In the genomic region with DNA sequence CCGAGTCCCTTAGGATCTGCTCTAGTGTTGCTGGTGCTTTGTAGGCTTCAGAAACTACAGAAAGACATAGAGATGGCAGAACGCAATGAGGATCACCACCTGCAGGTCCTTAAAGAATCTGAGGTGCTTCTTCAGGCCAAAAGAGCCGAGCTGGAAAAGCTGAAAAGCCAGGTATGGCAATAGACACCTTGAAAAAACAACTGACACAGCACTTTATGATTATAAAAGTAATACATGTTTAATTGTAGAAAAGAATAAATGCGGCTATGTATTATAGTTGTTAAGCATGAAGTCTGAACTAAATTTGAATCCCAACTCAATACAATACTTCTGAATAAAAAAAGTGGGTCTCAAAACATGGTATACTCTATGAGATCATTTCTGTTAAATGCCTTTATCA, we compare ENCODE assay signal across 3 cellular contexts.
TF ChIP-seq lines count a peak whose summit lies in the region.

No MANE protein-coding gene starts in this region.

TF ChIP-seq in K562, 482 proteins besides CTCF, POLR2A, EP300 and RAD21 (continues in another document):
- TF ChIP-seq PKNOX1 (IDR thresholded peaks at IDR 0.05) = no peak
- no peak for TF ChIP-seq ZBTB17 (CRISPR knock-in tag; IDR thresholded peaks at IDR 0.05)
- no peak for TF ChIP-seq FOSL1 (tag; conservative IDR thresholded peaks at IDR 0.05)
- no peak for TF ChIP-seq PRDM10 (IDR thresholded peaks at IDR 0.05; ENCODE audit: partially characterized antibody)
- peak; percentile 53; the same call in 1 of the 2 replicates for TF ChIP-seq MAFK (IDR thresholded peaks at IDR 0.05; ENCODE audit: low read length)
- peak; percentile 57; the same call in 1 of the 2 replicates for TF ChIP-seq MAFG (tag; conservative IDR thresholded peaks at IDR 0.05)
- TF ChIP-seq ZNF316 (IDR thresholded peaks at IDR 0.05) = peak; percentile 83
- TF ChIP-seq DLX4 (CRISPR knock-in tag; IDR thresholded peaks at IDR 0.05) = no peak
- no peak for TF ChIP-seq LCOR (CRISPR knock-in tag; IDR thresholded peaks at IDR 0.05)
- TF ChIP-seq ZNF41 (CRISPR knock-in tag; conservative IDR thresholded peaks at IDR 0.05) = no peak
- no peak for TF ChIP-seq RAD51 (IDR thresholded peaks at IDR 0.05; ENCODE audit: borderline replicate concordance, low read depth)
- no peak for TF ChIP-seq BHLHE40 (IDR thresholded peaks at IDR 0.05; ENCODE audit: low read length)
- TF ChIP-seq NFIC (IDR thresholded peaks at IDR 0.05) = no peak

TF ChIP-seq in GM23338, 12 proteins besides CTCF, POLR2A, EP300 and RAD21 (continues in another document):
- TF ChIP-seq, protein P1, sequence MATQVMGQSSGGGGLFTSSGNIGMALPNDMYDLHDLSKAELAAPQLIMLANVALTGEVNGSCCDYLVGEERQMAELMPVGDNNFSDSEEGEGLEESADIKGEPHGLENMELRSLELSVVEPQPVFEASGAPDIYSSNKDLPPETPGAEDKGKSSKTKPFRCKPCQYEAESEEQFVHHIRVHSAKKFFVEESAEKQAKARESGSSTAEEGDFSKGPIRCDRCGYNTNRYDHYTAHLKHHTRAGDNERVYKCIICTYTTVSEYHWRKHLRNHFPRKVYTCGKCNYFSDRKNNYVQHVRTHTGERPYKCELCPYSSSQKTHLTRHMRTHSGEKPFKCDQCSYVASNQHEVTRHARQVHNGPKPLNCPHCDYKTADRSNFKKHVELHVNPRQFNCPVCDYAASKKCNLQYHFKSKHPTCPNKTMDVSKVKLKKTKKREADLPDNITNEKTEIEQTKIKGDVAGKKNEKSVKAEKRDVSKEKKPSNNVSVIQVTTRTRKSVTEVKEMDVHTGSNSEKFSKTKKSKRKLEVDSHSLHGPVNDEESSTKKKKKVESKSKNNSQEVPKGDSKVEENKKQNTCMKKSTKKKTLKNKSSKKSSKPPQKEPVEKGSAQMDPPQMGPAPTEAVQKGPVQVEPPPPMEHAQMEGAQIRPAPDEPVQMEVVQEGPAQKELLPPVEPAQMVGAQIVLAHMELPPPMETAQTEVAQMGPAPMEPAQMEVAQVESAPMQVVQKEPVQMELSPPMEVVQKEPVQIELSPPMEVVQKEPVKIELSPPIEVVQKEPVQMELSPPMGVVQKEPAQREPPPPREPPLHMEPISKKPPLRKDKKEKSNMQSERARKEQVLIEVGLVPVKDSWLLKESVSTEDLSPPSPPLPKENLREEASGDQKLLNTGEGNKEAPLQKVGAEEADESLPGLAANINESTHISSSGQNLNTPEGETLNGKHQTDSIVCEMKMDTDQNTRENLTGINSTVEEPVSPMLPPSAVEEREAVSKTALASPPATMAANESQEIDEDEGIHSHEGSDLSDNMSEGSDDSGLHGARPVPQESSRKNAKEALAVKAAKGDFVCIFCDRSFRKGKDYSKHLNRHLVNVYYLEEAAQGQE (IDR thresholded peaks at IDR 0.05; ENCODE audit: unreplicated experiment) = no peak
- no peak for TF ChIP-seq ETS1 (IDR thresholded peaks at IDR 0.05)
- TF ChIP-seq NANOG (IDR thresholded peaks at IDR 0.05; ENCODE audit: borderline replicate concordance) = no peak
- no peak for TF ChIP-seq EZH2phosphoT487 (IDR thresholded peaks at IDR 0.05; ENCODE audit: unreplicated experiment)
- TF ChIP-seq ZNF331 (CRISPR knock-in tag; IDR thresholded peaks at IDR 0.05; ENCODE audit: low read depth) = no peak

TF ChIP-seq in SK-N-SH treated with all-trans-retinoic acid at 6 μM for 48 hours, 23 proteins besides CTCF, POLR2A, EP300 and RAD21:
- TF ChIP-seq, protein P2, sequence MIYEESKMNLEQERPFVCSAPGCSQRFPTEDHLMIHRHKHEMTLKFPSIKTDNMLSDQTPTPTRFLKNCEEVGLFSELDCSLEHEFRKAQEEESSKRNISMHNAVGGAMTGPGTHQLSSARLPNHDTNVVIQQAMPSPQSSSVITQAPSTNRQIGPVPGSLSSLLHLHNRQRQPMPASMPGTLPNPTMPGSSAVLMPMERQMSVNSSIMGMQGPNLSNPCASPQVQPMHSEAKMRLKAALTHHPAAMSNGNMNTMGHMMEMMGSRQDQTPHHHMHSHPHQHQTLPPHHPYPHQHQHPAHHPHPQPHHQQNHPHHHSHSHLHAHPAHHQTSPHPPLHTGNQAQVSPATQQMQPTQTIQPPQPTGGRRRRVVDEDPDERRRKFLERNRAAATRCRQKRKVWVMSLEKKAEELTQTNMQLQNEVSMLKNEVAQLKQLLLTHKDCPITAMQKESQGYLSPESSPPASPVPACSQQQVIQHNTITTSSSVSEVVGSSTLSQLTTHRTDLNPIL (CRISPR knock-in tag; IDR thresholded peaks at IDR 0.05; ENCODE audit: low read depth) = no peak
- no peak for TF ChIP-seq PPARA (CRISPR knock-in tag; IDR thresholded peaks at IDR 0.05; ENCODE audit: borderline replicate concordance)
- no peak for TF ChIP-seq ZNF8 (CRISPR knock-in tag; IDR thresholded peaks at IDR 0.05)
- no peak for TF ChIP-seq ZC3H10 (CRISPR knock-in tag; IDR thresholded peaks at IDR 0.05)
- no peak for TF ChIP-seq RARB (CRISPR knock-in tag; IDR thresholded peaks at IDR 0.05)
- no peak for TF ChIP-seq CSDC2 (CRISPR knock-in tag; IDR thresholded peaks at IDR 0.05)
- TF ChIP-seq, protein P3, sequence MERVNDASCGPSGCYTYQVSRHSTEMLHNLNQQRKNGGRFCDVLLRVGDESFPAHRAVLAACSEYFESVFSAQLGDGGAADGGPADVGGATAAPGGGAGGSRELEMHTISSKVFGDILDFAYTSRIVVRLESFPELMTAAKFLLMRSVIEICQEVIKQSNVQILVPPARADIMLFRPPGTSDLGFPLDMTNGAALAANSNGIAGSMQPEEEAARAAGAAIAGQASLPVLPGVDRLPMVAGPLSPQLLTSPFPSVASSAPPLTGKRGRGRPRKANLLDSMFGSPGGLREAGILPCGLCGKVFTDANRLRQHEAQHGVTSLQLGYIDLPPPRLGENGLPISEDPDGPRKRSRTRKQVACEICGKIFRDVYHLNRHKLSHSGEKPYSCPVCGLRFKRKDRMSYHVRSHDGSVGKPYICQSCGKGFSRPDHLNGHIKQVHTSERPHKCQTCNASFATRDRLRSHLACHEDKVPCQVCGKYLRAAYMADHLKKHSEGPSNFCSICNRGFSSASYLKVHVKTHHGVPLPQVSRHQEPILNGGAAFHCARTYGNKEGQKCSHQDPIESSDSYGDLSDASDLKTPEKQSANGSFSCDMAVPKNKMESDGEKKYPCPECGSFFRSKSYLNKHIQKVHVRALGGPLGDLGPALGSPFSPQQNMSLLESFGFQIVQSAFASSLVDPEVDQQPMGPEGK (CRISPR knock-in tag; IDR thresholded peaks at IDR 0.05; ENCODE audit: borderline replicate concordance) = no peak
- no peak for TF ChIP-seq ISL1 (CRISPR knock-in tag; IDR thresholded peaks at IDR 0.05)
- TF ChIP-seq OSR1 (CRISPR knock-in tag; IDR thresholded peaks at IDR 0.05) = no peak
- TF ChIP-seq ZFP3 (CRISPR knock-in tag; IDR thresholded peaks at IDR 0.05) = no peak
- no peak for TF ChIP-seq ZNF565 (CRISPR knock-in tag; conservative IDR thresholded peaks at IDR 0.05; ENCODE audit: low read depth)
- no peak for TF ChIP-seq ZNF70 (CRISPR knock-in tag; IDR thresholded peaks at IDR 0.05)
- no peak for TF ChIP-seq ZFP30 (CRISPR knock-in tag; IDR thresholded peaks at IDR 0.05)
